In genomic region chr2:6952116-6952515, GRCh38 we compare ENCODE assay signal across 25 cellular contexts.
"Had no signal": no experiment of that assay in that cellular context is flagged by ENCODE, and none has a peak within 500 bp of the region (broad histone marks: within the 10 kb centered on the region; RNA-seq: fewer than 3 reads in every experiment).

No MANE protein-coding gene starts in this region.

- DNase-seq: activated CD4-positive, alpha-beta T cell treated with anti-CD3 and anti-CD28 coated beads for 48 hours; activated CD4-positive, CD25-positive, alpha-beta regulatory T cell; activated CD8-positive, alpha-beta memory T cell treated with anti-CD3 and anti-CD28 coated beads, Interleukin-2, amount 10 ng/mL, durations not matched to agents 7 days and 5 days; activated CD8-positive, alpha-beta T cell treated with anti-CD3 and anti-CD28 coated beads for 36 hours; activated effector memory CD4-positive, alpha-beta T cell treated with anti-CD3 and anti-CD28 coated beads, Interleukin-2, amount 50 U/mL, for 16 hours; activated naive CD8-positive, alpha-beta T cell treated with anti-CD3 and anti-CD28 coated beads, Interleukin-2, amount 10 ng/mL, durations not matched to agents 7 days and 5 days; activated T-cell treated with anti-CD3 and anti-CD28 coated beads for 4 hours; amygdala; cerebellar nuclear complex; cortex of kidney; heart left ventricle; islet precursor cell; left cardiac atrium; mucosa of descending colon; occipital lobe; retina; sigmoid colon; stimulated activated CD4-positive, alpha-beta T cell treated with anti-CD3 and anti-CD28 coated beads, Interleukin-15, amount 100 ng/mL, for 24 hours; SW 1271; T-helper 17 cell; transverse colon; uterus had no signal

- H3K4me1 Mint-ChIP-seq: memory B cell; stimulated activated memory B cell treated with anti-CD40 and anti-IgM and Interleukin-4, amounts not matched to agents 10 μg/mL and 1 μg/mL and 100 μg/mL, for 72 hours had no signal

- H3K27me3 Mint-ChIP-seq: activated CD8-positive, alpha-beta memory T cell treated with anti-CD3 and anti-CD28 coated beads, Interleukin-2, amount 10 ng/mL, durations not matched to agents 7 days and 5 days; activated CD8-positive, alpha-beta T cell treated with anti-CD3 and anti-CD28 coated beads for 36 hours; activated naive CD8-positive, alpha-beta T cell treated with anti-CD3 and anti-CD28 coated beads, Interleukin-2, amount 10 ng/mL, durations not matched to agents 7 days and 5 days; memory B cell; stimulated activated memory B cell treated with anti-CD40 and anti-IgM and Interleukin-4, amounts not matched to agents 10 μg/mL and 1 μg/mL and 100 μg/mL, for 72 hours; T-helper 17 cell had no signal

- H3K4me2 ChIP-seq: smooth muscle cell had no signal

- H3K27ac ChIP-seq: heart left ventricle, sigmoid colon, transverse colon had no signal

- H3K36me3 Mint-ChIP-seq: stimulated activated memory B cell treated with anti-CD40 and anti-IgM and Interleukin-4, amounts not matched to agents 10 μg/mL and 1 μg/mL and 100 μg/mL, for 72 hours had no signal

- ATAC-seq: activated CD8-positive, alpha-beta memory T cell treated with anti-CD3 and anti-CD28 coated beads, Interleukin-2, amount 10 ng/mL, durations not matched to agents 7 days and 5 days; activated CD8-positive, alpha-beta T cell treated with anti-CD3 and anti-CD28 coated beads for 36 hours; heart left ventricle; left cardiac atrium; mucosa of descending colon; stimulated activated memory B cell treated with anti-CD40 and anti-IgM and Interleukin-4, amounts not matched to agents 10 μg/mL and 1 μg/mL and 100 μg/mL, for 72 hours; T-helper 17 cell had no signal

- H3K27me3 ChIP-seq: heart left ventricle, sigmoid colon, transverse colon, uterus had no signal

- H3K9me3 Mint-ChIP-seq: activated CD8-positive, alpha-beta T cell treated with anti-CD3 and anti-CD28 coated beads for 36 hours; activated naive CD8-positive, alpha-beta T cell treated with anti-CD3 and anti-CD28 coated beads, Interleukin-2, amount 10 ng/mL, durations not matched to agents 7 days and 5 days; memory B cell; stimulated activated memory B cell treated with anti-CD40 and anti-IgM and Interleukin-4, amounts not matched to agents 10 μg/mL and 1 μg/mL and 100 μg/mL, for 72 hours had no signal

- H3K4me3 Mint-ChIP-seq: activated CD8-positive, alpha-beta memory T cell treated with anti-CD3 and anti-CD28 coated beads, Interleukin-2, amount 10 ng/mL, durations not matched to agents 7 days and 5 days; activated CD8-positive, alpha-beta T cell treated with anti-CD3 and anti-CD28 coated beads for 36 hours; activated naive CD8-positive, alpha-beta T cell treated with anti-CD3 and anti-CD28 coated beads, Interleukin-2, amount 10 ng/mL, durations not matched to agents 7 days and 5 days; memory B cell; stimulated activated memory B cell treated with anti-CD40 and anti-IgM and Interleukin-4, amounts not matched to agents 10 μg/mL and 1 μg/mL and 100 μg/mL, for 72 hours; T-helper 17 cell had no signal

- H3K9me3 ChIP-seq: heart left ventricle, mucosa of descending colon, sigmoid colon, transverse colon, uterus had no signal

- H3K36me3 ChIP-seq: heart left ventricle, sigmoid colon, transverse colon, uterus had no signal

- H3K4me3 ChIP-seq: heart left ventricle, mucosa of descending colon, sigmoid colon, smooth muscle cell, transverse colon, uterus had no signal

- H3K27ac Mint-ChIP-seq: activated CD8-positive, alpha-beta memory T cell treated with anti-CD3 and anti-CD28 coated beads, Interleukin-2, amount 10 ng/mL, durations not matched to agents 7 days and 5 days; activated CD8-positive, alpha-beta T cell treated with anti-CD3 and anti-CD28 coated beads for 36 hours; activated naive CD8-positive, alpha-beta T cell treated with anti-CD3 and anti-CD28 coated beads, Interleukin-2, amount 10 ng/mL, durations not matched to agents 7 days and 5 days; memory B cell; stimulated activated memory B cell treated with anti-CD40 and anti-IgM and Interleukin-4, amounts not matched to agents 10 μg/mL and 1 μg/mL and 100 μg/mL, for 72 hours; T-helper 17 cell had no signal
